8 cellular contexts compared by ENCODE assay signal in genomic region chr19:5138606-5139594, GRCh38.
DNase-seq lines count a peak whose midpoint lies in the region; ATAC-seq and TF ChIP-seq lines count a peak whose summit lies in the region.

No MANE protein-coding gene starts in this region.

- H3K4me3 ChIP-seq in gastrocnemius medialis, result no peak overlapping the region

- DNase-seq in GM13977 (ENCODE audit: low spot score), result peak; percentile 91
- DNase-seq in activated CD4-positive, alpha-beta T cell treated with anti-CD3 and anti-CD28 coated beads for 1 hour, result peak; percentile 39
- peak; percentile 74 for DNase-seq in central memory CD4-positive, alpha-beta T cell
- DNase-seq in posterior vena cava (ENCODE audit: low spot score), result peak; percentile 91
- no peak for DNase-seq in DMS153 (lab: John Stamatoyannopoulos, UW)
- no peak for DNase-seq in gastrocnemius medialis

- H3K9me3 ChIP-seq in gastrocnemius medialis, result no peaks in the 10 kb centered on the region

- H3K27me3 ChIP-seq in gastrocnemius medialis, result no peaks in the 10 kb centered on the region

- H3K36me3 ChIP-seq in gastrocnemius medialis, result peaks cover 0 to 59% of the 10 kb centered on the region in 2 donors

- no peak for TF ChIP-seq POLR2A in gastrocnemius medialis (IDR thresholded peaks at IDR 0.05)

- ATAC-seq in HG03159 (IDR thresholded peaks at IDR 0.05; ENCODE audit: unreplicated experiment), result peak; percentile 60
- no peak for ATAC-seq in gastrocnemius medialis
- no peak for ATAC-seq in HG02973 (IDR thresholded peaks at IDR 0.05; ENCODE audit: unreplicated experiment)

- intact Hi-C loops in posterior vena cava (cut with DNase I) (no loop called here), gastrocnemius medialis (cut with DNase I; ENCODE audit: low total_unique reads) (no loop called here)

- in situ Hi-C loops in GM13977 (cut with MboI; ENCODE audit: low pct_unique_long_range_greater_than_20kb, low sequenced_read_pairs, unreplicated experiment), result no loop called here
- in situ Hi-C loops in gastrocnemius medialis (cut with MboI; ENCODE audit: low sequenced_read_pairs in 4 of 4), result no loop called here

- TF ChIP-seq CTCF in GM13977 (IDR thresholded peaks at IDR 0.05; ENCODE audit: extremely low read depth, insufficient read depth, missing control alignments) (peak; percentile 17), gastrocnemius medialis (IDR thresholded peaks at IDR 0.05 in 4 of 5, conservative IDR thresholded peaks at IDR 0.05 in 1 of 5) (no peak)

- H3K27ac ChIP-seq in gastrocnemius medialis, result no peak overlapping the region

- no peaks in the 10 kb centered on the region for H3K4me1 ChIP-seq in gastrocnemius medialis

Comparison
In these comparisons a context has a peak if more than half of its experiments do, and no peak if none do; other contexts are left out.
1. DNase-seq: peak in GM13977 (single experiment), activated CD4-positive, alpha-beta T cell treated with anti-CD3 and anti-CD28 coated beads for 1 hour (single experiment), central memory CD4-positive, alpha-beta T cell (single experiment) and posterior vena cava (single experiment); none in DMS153 (single experiment) and gastrocnemius medialis (0 of 2).